Comparison of ENCODE assay signal across 8 cellular contexts in the genomic region with DNA sequence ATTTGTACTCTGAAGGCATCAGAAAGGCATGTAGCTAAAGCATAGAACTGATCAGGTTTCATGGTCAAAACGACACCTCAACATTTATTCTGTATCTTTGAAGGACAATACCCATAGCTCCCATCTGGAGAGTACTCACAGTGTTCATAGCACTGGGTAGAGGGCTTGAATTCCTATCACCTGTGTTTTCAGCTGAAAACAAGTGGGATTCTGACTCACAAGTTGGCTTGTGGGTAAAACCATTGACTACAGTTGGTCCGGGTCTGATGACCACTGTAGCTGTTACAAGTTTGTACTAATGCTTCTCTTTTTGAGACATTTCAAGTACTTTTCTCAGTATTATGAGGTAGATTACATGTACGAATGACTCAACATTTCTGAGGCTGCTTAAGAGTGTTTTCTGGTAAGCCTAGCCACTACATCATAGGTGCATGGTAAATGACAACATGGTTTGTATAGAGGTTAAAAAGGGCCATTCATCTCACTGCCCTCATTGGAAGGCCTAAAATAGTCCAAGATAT.
DNase-seq lines count a peak whose midpoint lies in the region; ATAC-seq and TF ChIP-seq lines count a peak whose summit lies in the region.

No MANE protein-coding gene starts in this region.

- intact Hi-C loops in CD8-positive, alpha-beta T cell (cut with DNase I, micrococcal nuclease): loop anchor here in 1 of 2 experiments (5.0 kb wide), 1 partner anchor 114 kb away; no protein-coding TSS in a partner anchor
- intact Hi-C loops in thyroid gland (cut with DNase I) (no loop called here), testis (cut with DNase I; ENCODE audit: low total_unique reads) (no loop called here)

- H3K27me3 Mint-ChIP-seq in CD8-positive, alpha-beta T cell (ENCODE audit: low read depth): no peaks in the 10 kb centered on the region
- peaks cover 12% of the 10 kb centered on the region for H3K27me3 Mint-ChIP-seq in HFFc6 (ENCODE audit: insufficient read depth)

- peaks cover 18% of the 10 kb centered on the region for H3K4me1 ChIP-seq in CD8-positive, alpha-beta T cell (ENCODE audit: insufficient read depth, low read length)
- peaks cover 48% of the 10 kb centered on the region for H3K4me1 ChIP-seq in RWPE2 (ENCODE audit: insufficient read depth, poor library complexity, severe bottlenecking)
- peaks cover 0 to 24% of the 10 kb centered on the region in 2 donors for H3K4me1 ChIP-seq in thyroid gland
- no peaks in the 10 kb centered on the region for H3K4me1 ChIP-seq in testis

- POLR2A ChIA-PET in CD8-positive, alpha-beta T cell (lab: Charles Lee): interaction anchor here (1.0 kb wide), 1 partner anchor 9 kb away, joined by 3 read pairs; no protein-coding TSS in a partner anchor

- H3K4me3 ChIP-seq in CD8-positive, alpha-beta T cell (ENCODE audit: low read depth, low read length): no peak overlapping the region
- H3K4me3 ChIP-seq in RWPE2 (ENCODE audit: severe bottlenecking) (no peak overlapping the region), thyroid gland (replicated peaks in 1 of 3) (no peak overlapping the region), testis (no peak overlapping the region)

- TF ChIP-seq POLR2A in thyroid gland (IDR thresholded peaks at IDR 0.05) (no peak), testis (IDR thresholded peaks at IDR 0.05) (no peak)

- peak; percentile 15 for ATAC-seq in CD8-positive, alpha-beta T cell
- peak; percentile 45; the same call in 2 of the 3 replicates for ATAC-seq in RWPE2 (ENCODE audit: low read depth)
- ATAC-seq in esophagus mucosa: peak; percentile 52
- ATAC-seq in GM21825 (IDR thresholded peaks at IDR 0.05; ENCODE audit: unreplicated experiment): no peak

- CTCF ChIA-PET in CD8-positive, alpha-beta T cell (lab: Charles Lee): no interaction called here

- TF ChIP-seq CTCF in CD8-positive, alpha-beta T cell (IDR thresholded peaks at IDR 0.05): no peak
- no peak for TF ChIP-seq CTCF in HFFc6 (IDR thresholded peaks at IDR 0.05)
- no peak for TF ChIP-seq CTCF in RWPE2 (IDR thresholded peaks at IDR 0.05; ENCODE audit: poor library complexity, severe bottlenecking)
- no peak for TF ChIP-seq CTCF in thyroid gland (IDR thresholded peaks at IDR 0.05)
- no peak for TF ChIP-seq CTCF in testis (IDR thresholded peaks at IDR 0.05)

- H3K27ac ChIP-seq in CD8-positive, alpha-beta T cell (ENCODE audit: low read depth, low read length): no peak overlapping the region
- H3K27ac ChIP-seq in RWPE2 (ENCODE audit: poor library complexity, severe bottlenecking): peak overlapping the region; percentile 93
- H3K27ac ChIP-seq in thyroid gland: no peak overlapping the region
- H3K27ac ChIP-seq in testis: no peak overlapping the region

- 65% methylated on average over 3 of the region's 3 CpGs for WGBS in thyroid gland, 2 donors
- WGBS in testis, 2 donors: 82 to 88% methylated on average over 3 of the region's 3 CpGs

- H3K9me3 ChIP-seq in CD8-positive, alpha-beta T cell (ENCODE audit: low read length): no peaks in the 10 kb centered on the region
- H3K9me3 ChIP-seq in RWPE2 (ENCODE audit: severe bottlenecking): no peaks in the 10 kb centered on the region
- H3K9me3 ChIP-seq in thyroid gland: no peaks in the 10 kb centered on the region
- no peaks in the 10 kb centered on the region for H3K9me3 ChIP-seq in testis

- H3K36me3 ChIP-seq in CD8-positive, alpha-beta T cell (ENCODE audit: insufficient read depth, low read length): no peaks in the 10 kb centered on the region
- H3K36me3 ChIP-seq in RWPE2 (ENCODE audit: low read depth): no peaks in the 10 kb centered on the region
- H3K36me3 ChIP-seq in thyroid gland: no peaks in the 10 kb centered on the region
- no peaks in the 10 kb centered on the region for H3K36me3 ChIP-seq in testis (ENCODE audit: low read depth, missing control alignments)

- H3K9me3 Mint-ChIP-seq in CD8-positive, alpha-beta T cell: no peaks in the 10 kb centered on the region
- no peaks in the 10 kb centered on the region for H3K9me3 Mint-ChIP-seq in HFFc6

- H3K36me3 Mint-ChIP-seq in CD8-positive, alpha-beta T cell: no peaks in the 10 kb centered on the region
- no peaks in the 10 kb centered on the region for H3K36me3 Mint-ChIP-seq in HFFc6 (ENCODE audit: low read depth)

- no peak for DNase-seq in CD8-positive, alpha-beta T cell
- DNase-seq in HFFc6 (peak; percentile 8), RWPE2 (ENCODE audit: low spot score) (no peak), stromal cell of bone marrow (ENCODE audit: low read depth) (peak; percentile 42), thyroid gland (no peak), testis (no peak)

- H3K4me3 Mint-ChIP-seq in CD8-positive, alpha-beta T cell: no peak overlapping the region
- H3K4me3 Mint-ChIP-seq in HFFc6: no peak overlapping the region

- no peaks in the 10 kb centered on the region for H3K27me3 ChIP-seq in CD8-positive, alpha-beta T cell (ENCODE audit: insufficient read depth, low read length)
- H3K27me3 ChIP-seq in RWPE2 (ENCODE audit: insufficient read depth, poor library complexity, severe bottlenecking): no peaks in the 10 kb centered on the region
- no peaks in the 10 kb centered on the region for H3K27me3 ChIP-seq in thyroid gland
- no peaks in the 10 kb centered on the region for H3K27me3 ChIP-seq in testis

- peak overlapping the region; percentile 5 for H3K27ac Mint-ChIP-seq in CD8-positive, alpha-beta T cell
- no peak overlapping the region for H3K27ac Mint-ChIP-seq in HFFc6

- H3K4me1 Mint-ChIP-seq in CD8-positive, alpha-beta T cell (ENCODE audit: low read depth): peaks cover 31% of the 10 kb centered on the region
- no peaks in the 10 kb centered on the region for H3K4me1 Mint-ChIP-seq in HFFc6 (ENCODE audit: low read depth)

Comparison
In these comparisons a context has a peak if more than half of its experiments do, and no peak if none do; other contexts are left out.
1. DNase-seq: peak in HFFc6 (single experiment) and stromal cell of bone marrow (single experiment); none in CD8-positive, alpha-beta T cell (0 of 7), RWPE2 (single experiment), thyroid gland (0 of 2) and testis (single experiment).